Comparison of ENCODE assay signal across 8 cellular contexts in the genomic region with DNA sequence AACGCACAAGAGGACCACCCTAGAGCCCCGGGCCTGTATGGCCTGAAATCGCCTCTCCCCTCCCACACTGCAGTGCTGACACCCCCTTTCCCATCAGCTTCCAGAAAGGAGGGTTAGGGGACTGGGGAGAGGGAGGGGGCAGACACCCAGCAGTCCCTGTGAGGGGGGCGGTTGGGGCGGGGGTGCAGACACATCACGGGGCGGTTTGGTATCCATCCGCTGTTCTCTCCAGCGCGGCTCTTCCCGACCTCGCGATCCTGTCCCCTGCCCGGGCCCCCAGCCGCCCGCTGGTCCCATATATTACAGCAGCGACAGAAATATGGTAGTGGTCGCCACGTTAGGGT. TPM values are rescaled to one million over a fixed set of nuclear protein-coding genes. Genes with fewer than 3 reads are reported as not detected.
DNase-seq lines count a peak whose midpoint lies in the region; ATAC-seq and TF ChIP-seq lines count a peak whose summit lies in the region.

No MANE protein-coding gene starts in this region.

- H3K4me3 Mint-ChIP-seq in WTC11 = peak overlapping the region; percentile 87

- H3K27ac Mint-ChIP-seq in WTC11 = no peak overlapping the region

- H3K4me1 ChIP-seq in GM23248 (ENCODE audit: insufficient read depth) = no peaks in the 10 kb centered on the region; the same call in 1 of the 2 replicates
- H3K4me1 ChIP-seq in gastrocnemius medialis = no peaks in the 10 kb centered on the region

- 0 out of 2 replicates have a peak, but pooled peaks cover 5% of the 10 kb centered on the region for H3K36me3 Mint-ChIP-seq in WTC11

- no peak for TF ChIP-seq POLR2A in gastrocnemius medialis (IDR thresholded peaks at IDR 0.05)

- H3K27me3 ChIP-seq in GM23248 (replicated peaks; ENCODE audit: insufficient read depth) = no peaks in the 10 kb centered on the region
- no peaks in the 10 kb centered on the region for H3K27me3 ChIP-seq in gastrocnemius medialis

- no peak overlapping the region for H3K4me2 ChIP-seq in GM23248 (ENCODE audit: unreplicated experiment)

- H3K9ac ChIP-seq in GM23248 = peak overlapping the region; percentile 85; the same call in 1 of the 2 replicates

- H4K20me1 ChIP-seq in GM23248 (ENCODE audit: insufficient read depth) = no peaks in the 10 kb centered on the region

- H3K79me2 ChIP-seq in GM23248 (ENCODE audit: insufficient read depth) = no peaks in the 10 kb centered on the region

- WGBS in GM23248 (ENCODE audit: low coverage in 1 of 2, low lambda C conversion rate in 2 of 2, missing lambda C conversion rate in 2 of 2), 2 experiments = no CpG with 5 or more reads among the region's 19 CpGs

- POLR2A ChIA-PET in WTC11 (lab: Charles Lee) = no interaction called here

- H3K27ac ChIP-seq in GM23248 = no peak overlapping the region
- H3K27ac ChIP-seq in gastrocnemius medialis = no peak overlapping the region

- no peaks in the 10 kb centered on the region for H3K9me3 Mint-ChIP-seq in WTC11

- peaks cover 26% of the 10 kb centered on the region for H3K27me3 Mint-ChIP-seq in WTC11 (ENCODE audit: low read depth)

- H3F3A ChIP-seq in GM23248 (ENCODE audit: insufficient read depth) = no peaks in the 10 kb centered on the region

- no peaks in the 10 kb centered on the region for H3K9me3 ChIP-seq in GM23248 (ENCODE audit: low read depth)
- no peaks in the 10 kb centered on the region for H3K9me3 ChIP-seq in gastrocnemius medialis

- ATAC-seq in WTC11 (peak; percentile 14; the same call in 1 of the 2 replicates), gastrocnemius medialis (no peak), GM21737 (IDR thresholded peaks at IDR 0.05; ENCODE audit: unreplicated experiment) (no peak), GM21423 (IDR thresholded peaks at IDR 0.05; ENCODE audit: unreplicated experiment) (no peak)

- in situ Hi-C loops in GM23248 (cut with MboI) (no loop called here), gastrocnemius medialis (cut with MboI; ENCODE audit: low sequenced_read_pairs in 4 of 4) (loop anchor here in 1 of 4 donors (25.0 kb wide), 1 partner anchor 100 kb away; no protein-coding TSS in a partner anchor)

- H3K4me3 ChIP-seq in GM23248 (peak overlapping the region; percentile 78), iPS-11a (ENCODE audit: low read depth, low read length) (peak overlapping the region; percentile 60), gastrocnemius medialis (peak overlapping the region; percentile 58 to 69 (median 60))

- peak overlapping the region; percentile 91 for H2AFZ ChIP-seq in GM23248

- H3K4me1 Mint-ChIP-seq in WTC11 = peaks cover 8% of the 10 kb centered on the region

- H3K9me2 ChIP-seq in GM23248 (ENCODE audit: insufficient read depth) = no peaks in the 10 kb centered on the region

- H3K36me3 ChIP-seq in GM23248 (ENCODE audit: low read depth) = no peaks in the 10 kb centered on the region
- no peaks in the 10 kb centered on the region for H3K36me3 ChIP-seq in gastrocnemius medialis

- intact Hi-C loops in gastrocnemius medialis (cut with DNase I; ENCODE audit: low total_unique reads) = loop anchor here (5.0 to 10.0 kb wide), 2 partner anchors 110 to 197 kb away; a partner anchor contains a TSS

- CTCF ChIA-PET in WTC11 (lab: Charles Lee) = interaction anchor here (1.1 to 1.9 kb wide), 2 partner anchors 124 to 240 kb away, joined by 3 to 5 read pairs; no protein-coding TSS in a partner anchor

- no peak for DNase-seq in GM23248
- DNase-seq in WTC11 (ENCODE audit: low spot score) = no peak
- DNase-seq in gastrocnemius medialis = no peak
- no peak for DNase-seq in effector CD8-positive, alpha-beta T cell (lab: John Stamatoyannopoulos, UW)
- DNase-seq in stimulated activated CD4-positive, alpha-beta T cell treated with anti-CD3 and anti-CD28 coated beads, Interleukin-4, amount 100 ng/mL, for 24 hours = no peak

- TF ChIP-seq CTCF in WTC11 (IDR thresholded peaks at IDR 0.05) (no peak), gastrocnemius medialis (IDR thresholded peaks at IDR 0.05 in 4 of 5, conservative IDR thresholded peaks at IDR 0.05 in 1 of 5) (no peak)

TF ChIP-seq in WTC11, 78 proteins besides CTCF, POLR2A, EP300 and RAD21:
- TF ChIP-seq, protein P1, sequence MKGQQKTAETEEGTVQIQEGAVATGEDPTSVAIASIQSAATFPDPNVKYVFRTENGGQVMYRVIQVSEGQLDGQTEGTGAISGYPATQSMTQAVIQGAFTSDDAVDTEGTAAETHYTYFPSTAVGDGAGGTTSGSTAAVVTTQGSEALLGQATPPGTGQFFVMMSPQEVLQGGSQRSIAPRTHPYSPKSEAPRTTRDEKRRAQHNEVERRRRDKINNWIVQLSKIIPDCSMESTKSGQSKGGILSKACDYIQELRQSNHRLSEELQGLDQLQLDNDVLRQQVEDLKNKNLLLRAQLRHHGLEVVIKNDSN (CRISPR knock-in tag; IDR thresholded peaks at IDR 0.05) = no peak
- TF ChIP-seq ZNF138 (CRISPR knock-in tag; conservative IDR thresholded peaks at IDR 0.05) (no peak), CREM (CRISPR knock-in tag; IDR thresholded peaks at IDR 0.05) (no peak), SMAD4 (CRISPR knock-in tag; IDR thresholded peaks at IDR 0.05) (no peak)
- TF ChIP-seq, protein P2, sequence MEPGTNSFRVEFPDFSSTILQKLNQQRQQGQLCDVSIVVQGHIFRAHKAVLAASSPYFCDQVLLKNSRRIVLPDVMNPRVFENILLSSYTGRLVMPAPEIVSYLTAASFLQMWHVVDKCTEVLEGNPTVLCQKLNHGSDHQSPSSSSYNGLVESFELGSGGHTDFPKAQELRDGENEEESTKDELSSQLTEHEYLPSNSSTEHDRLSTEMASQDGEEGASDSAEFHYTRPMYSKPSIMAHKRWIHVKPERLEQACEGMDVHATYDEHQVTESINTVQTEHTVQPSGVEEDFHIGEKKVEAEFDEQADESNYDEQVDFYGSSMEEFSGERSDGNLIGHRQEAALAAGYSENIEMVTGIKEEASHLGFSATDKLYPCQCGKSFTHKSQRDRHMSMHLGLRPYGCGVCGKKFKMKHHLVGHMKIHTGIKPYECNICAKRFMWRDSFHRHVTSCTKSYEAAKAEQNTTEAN (CRISPR knock-in tag; IDR thresholded peaks at IDR 0.05) = no peak
- TF ChIP-seq, protein P3, sequence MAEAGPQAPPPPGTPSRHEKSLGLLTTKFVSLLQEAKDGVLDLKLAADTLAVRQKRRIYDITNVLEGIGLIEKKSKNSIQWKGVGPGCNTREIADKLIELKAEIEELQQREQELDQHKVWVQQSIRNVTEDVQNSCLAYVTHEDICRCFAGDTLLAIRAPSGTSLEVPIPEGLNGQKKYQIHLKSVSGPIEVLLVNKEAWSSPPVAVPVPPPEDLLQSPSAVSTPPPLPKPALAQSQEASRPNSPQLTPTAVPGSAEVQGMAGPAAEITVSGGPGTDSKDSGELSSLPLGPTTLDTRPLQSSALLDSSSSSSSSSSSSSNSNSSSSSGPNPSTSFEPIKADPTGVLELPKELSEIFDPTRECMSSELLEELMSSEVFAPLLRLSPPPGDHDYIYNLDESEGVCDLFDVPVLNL (CRISPR knock-in tag; IDR thresholded peaks at IDR 0.05; ENCODE audit: borderline replicate concordance, low read depth) = no peak
- TF ChIP-seq, protein P4, sequence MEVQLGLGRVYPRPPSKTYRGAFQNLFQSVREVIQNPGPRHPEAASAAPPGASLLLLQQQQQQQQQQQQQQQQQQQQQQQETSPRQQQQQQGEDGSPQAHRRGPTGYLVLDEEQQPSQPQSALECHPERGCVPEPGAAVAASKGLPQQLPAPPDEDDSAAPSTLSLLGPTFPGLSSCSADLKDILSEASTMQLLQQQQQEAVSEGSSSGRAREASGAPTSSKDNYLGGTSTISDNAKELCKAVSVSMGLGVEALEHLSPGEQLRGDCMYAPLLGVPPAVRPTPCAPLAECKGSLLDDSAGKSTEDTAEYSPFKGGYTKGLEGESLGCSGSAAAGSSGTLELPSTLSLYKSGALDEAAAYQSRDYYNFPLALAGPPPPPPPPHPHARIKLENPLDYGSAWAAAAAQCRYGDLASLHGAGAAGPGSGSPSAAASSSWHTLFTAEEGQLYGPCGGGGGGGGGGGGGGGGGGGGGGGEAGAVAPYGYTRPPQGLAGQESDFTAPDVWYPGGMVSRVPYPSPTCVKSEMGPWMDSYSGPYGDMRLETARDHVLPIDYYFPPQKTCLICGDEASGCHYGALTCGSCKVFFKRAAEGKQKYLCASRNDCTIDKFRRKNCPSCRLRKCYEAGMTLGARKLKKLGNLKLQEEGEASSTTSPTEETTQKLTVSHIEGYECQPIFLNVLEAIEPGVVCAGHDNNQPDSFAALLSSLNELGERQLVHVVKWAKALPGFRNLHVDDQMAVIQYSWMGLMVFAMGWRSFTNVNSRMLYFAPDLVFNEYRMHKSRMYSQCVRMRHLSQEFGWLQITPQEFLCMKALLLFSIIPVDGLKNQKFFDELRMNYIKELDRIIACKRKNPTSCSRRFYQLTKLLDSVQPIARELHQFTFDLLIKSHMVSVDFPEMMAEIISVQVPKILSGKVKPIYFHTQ (CRISPR knock-in tag; IDR thresholded peaks at IDR 0.05) = no peak

RNA-seq across cellular contexts. Expression of a gene that starts 0.4 kb away (rescaled TPM):
- 16.4 and 20.7 TPM in 2 replicates for total RNA-seq in GM23248 (2014; rRNA removed; shearing (Covaris generic))
- polyA plus RNA-seq in GM23248 (2016; fragmentation: Nextera tagmentation; extraction: Ambion mirVana) = 8.4 TPM in 2 replicates
- total RNA-seq in WTC11 (2021) (18.5 to 20.0 TPM (median 18.9 TPM) in 3 replicates), gastrocnemius medialis (1 to 10 TPM in 3 of 4 donors, under 1 TPM in 1; 0.80 to 3.6 (median 2.1) TPM)

RNA-seq across cellular contexts. Expression of a gene that starts 8.7 kb away (rescaled TPM):
- total RNA-seq in GM23248 (2014; rRNA removed; shearing (Covaris generic)) = 0.89 and 1.5 TPM in 2 replicates
- 2.6 and 2.7 TPM in 2 replicates for polyA plus RNA-seq in GM23248 (2016; fragmentation: Nextera tagmentation; extraction: Ambion mirVana)
- total RNA-seq in WTC11 (2021) (13.2 to 14.6 TPM (median 13.7 TPM) in 3 replicates), gastrocnemius medialis (1 to 10 TPM; 1.4 to 3.4 (median 2.7) TPM)
